10 cellular contexts compared by ENCODE assay signal in genomic region chr11:112157274-112157766, GRCh38. TPM values are rescaled to one million over a fixed set of nuclear protein-coding genes. Genes with fewer than 3 reads are reported as not detected.
A peak's percentile ranks its signal among the peaks of the same experiment; 100 is the strongest.
DNase-seq lines count a peak whose midpoint lies in the region; ATAC-seq and TF ChIP-seq lines count a peak whose summit lies in the region.
"Had no signal": no experiment of that assay in that cellular context is flagged by ENCODE, and none has a peak within 500 bp of the region (broad histone marks: within the 10 kb centered on the region; RNA-seq: fewer than 3 reads in every experiment).

No MANE protein-coding gene starts in this region.

- DNase-seq in activated CD4-positive, alpha-beta T cell treated with anti-CD3 and anti-CD28 coated beads, Interleukin-2, amount 10 ng/mL, durations not matched to agents 24 days and 14 days: no peak
- DNase-seq in activated CD4-positive, alpha-beta T cell treated with anti-CD3 and anti-CD28 coated beads, Interleukin-2, amount 50 U/mL, for 4 hours: no peak
- DNase-seq in SJCRH30 (peak; percentile 33 to 49), foreskin keratinocyte (peak; percentile 99 to 100)
- peak in 1 of 2 donors; percentile 18 for DNase-seq in stimulated activated naive CD8-positive, alpha-beta T cell treated with anti-CD3 and anti-CD28 coated beads, Interleukin-15, amount 100 ng/mL, for 72 hours
- DNase-seq: C1 segment of cervical spinal cord had no signal

- H3K36me3 Mint-ChIP-seq in activated CD4-positive, alpha-beta T cell treated with anti-CD3 and anti-CD28 coated beads, Interleukin-2, amount 10 ng/mL, durations not matched to agents 24 days and 14 days (ENCODE audit: low read depth): no peaks in the 10 kb centered on the region

- ATAC-seq in foreskin keratinocyte (peak; percentile 99), GM21529 (IDR thresholded peaks at IDR 0.05; ENCODE audit: unreplicated experiment) (no peak), HG03432 (IDR thresholded peaks at IDR 0.05; ENCODE audit: unreplicated experiment) (no peak), HG02970 (IDR thresholded peaks at IDR 0.05; ENCODE audit: low FRiP score, unreplicated experiment) (no peak)
- ATAC-seq in stimulated activated naive CD8-positive, alpha-beta T cell treated with anti-CD3 and anti-CD28 coated beads, Interleukin-15, amount 100 ng/mL, for 72 hours: peak; percentile 89

- H3K36me3 ChIP-seq in SJCRH30: no peaks in the 10 kb centered on the region

- H3K27ac Mint-ChIP-seq in activated CD4-positive, alpha-beta T cell treated with anti-CD3 and anti-CD28 coated beads, Interleukin-2, amount 10 ng/mL, durations not matched to agents 24 days and 14 days: peak overlapping the region; percentile 34
- no peak overlapping the region for H3K27ac Mint-ChIP-seq in stimulated activated naive CD8-positive, alpha-beta T cell treated with anti-CD3 and anti-CD28 coated beads, Interleukin-15, amount 100 ng/mL, for 72 hours

- H3K27me3 Mint-ChIP-seq in activated CD4-positive, alpha-beta T cell treated with anti-CD3 and anti-CD28 coated beads, Interleukin-2, amount 10 ng/mL, durations not matched to agents 24 days and 14 days: peaks cover 17% of the 10 kb centered on the region
- H3K27me3 Mint-ChIP-seq in stimulated activated naive CD8-positive, alpha-beta T cell treated with anti-CD3 and anti-CD28 coated beads, Interleukin-15, amount 100 ng/mL, for 72 hours: peaks cover 16% of the 10 kb centered on the region

- peaks cover 4% of the 10 kb centered on the region for H3K4me1 Mint-ChIP-seq in activated CD4-positive, alpha-beta T cell treated with anti-CD3 and anti-CD28 coated beads, Interleukin-2, amount 10 ng/mL, durations not matched to agents 24 days and 14 days
- peaks cover 6% of the 10 kb centered on the region for H3K4me1 Mint-ChIP-seq in stimulated activated naive CD8-positive, alpha-beta T cell treated with anti-CD3 and anti-CD28 coated beads, Interleukin-15, amount 100 ng/mL, for 72 hours

- H3K4me1 ChIP-seq in SJCRH30: peaks cover 4% of the 10 kb centered on the region; the same call in 1 of the 2 replicates
- H3K4me1 ChIP-seq in foreskin keratinocyte: peaks cover 28% of the 10 kb centered on the region

- H3K27ac ChIP-seq in SJCRH30: no peak overlapping the region
- H3K27ac ChIP-seq in foreskin keratinocyte: peak overlapping the region; percentile 74

- no peaks in the 10 kb centered on the region for H3K27me3 ChIP-seq in SJCRH30
- H3K27me3 ChIP-seq in foreskin keratinocyte: no peaks in the 10 kb centered on the region

- no peak for TF ChIP-seq CTCF in foreskin keratinocyte (conservative IDR thresholded peaks at IDR 0.05)

- no peaks in the 10 kb centered on the region for H3K9me3 Mint-ChIP-seq in activated CD4-positive, alpha-beta T cell treated with anti-CD3 and anti-CD28 coated beads, Interleukin-2, amount 10 ng/mL, durations not matched to agents 24 days and 14 days
- no peaks in the 10 kb centered on the region for H3K9me3 Mint-ChIP-seq in stimulated activated naive CD8-positive, alpha-beta T cell treated with anti-CD3 and anti-CD28 coated beads, Interleukin-15, amount 100 ng/mL, for 72 hours

- H3K9me3 ChIP-seq in SJCRH30 (replicated peaks): no peaks in the 10 kb centered on the region

- H3K4me3 Mint-ChIP-seq in activated CD4-positive, alpha-beta T cell treated with anti-CD3 and anti-CD28 coated beads, Interleukin-2, amount 10 ng/mL, durations not matched to agents 24 days and 14 days: no peak overlapping the region
- no peak overlapping the region for H3K4me3 Mint-ChIP-seq in stimulated activated naive CD8-positive, alpha-beta T cell treated with anti-CD3 and anti-CD28 coated beads, Interleukin-15, amount 100 ng/mL, for 72 hours

- H3K4me3 ChIP-seq in SJCRH30: no peak overlapping the region

- intact Hi-C loops in activated CD4-positive, alpha-beta T cell treated with anti-CD3 and anti-CD28 coated beads, Interleukin-2, amount 10 ng/mL, durations not matched to agents 24 days and 14 days (cut with micrococcal nuclease): no loop called here

RNA-seq across cellular contexts. Expression of gene IL18, which starts 6.6 kb away (rescaled TPM):
- total RNA-seq in activated CD4-positive, alpha-beta T cell treated with anti-CD3 and anti-CD28 coated beads, Interleukin-2, amount 10 ng/mL, durations not matched to agents 24 days and 14 days: 0.12 TPM in 1 of 2 replicates, not detected in the other
- 0.14 and 0.18 TPM in 2 replicates for total RNA-seq in SJCRH30 (2014; rRNA removed; shearing (Covaris generic))
- total RNA-seq in foreskin keratinocyte: 52.6 and 58.4 TPM in 2 replicates
- polyA plus RNA-seq in foreskin keratinocyte: 67.7 and 79.2 TPM in 2 replicates

RNA-seq across cellular contexts. Expression of gene TEX12, which starts 9.9 kb away (rescaled TPM):
- total RNA-seq in activated CD4-positive, alpha-beta T cell treated with anti-CD3 and anti-CD28 coated beads, Interleukin-2, amount 10 ng/mL, durations not matched to agents 24 days and 14 days: not detected in 2 replicates
- total RNA-seq in SJCRH30 (2014; rRNA removed; shearing (Covaris generic)): 0.28 TPM in 1 of 2 replicates, not detected in the other
- not detected in 2 replicates for total RNA-seq in foreskin keratinocyte
- not detected in 2 replicates for polyA plus RNA-seq in foreskin keratinocyte
- total RNA-seq: T-helper 1 cell treated with Interleukin-12 subunit alpha and Interleukin-12 subunit beta and Interleukin-4 antibody, amounts not matched to agents 30 ng/mL and 1 ng/mL, for 36 hours had no signal

RNA-seq across cellular contexts. Expression of gene BCO2, which starts 18.0 kb away (rescaled TPM):
- total RNA-seq in activated CD4-positive, alpha-beta T cell treated with anti-CD3 and anti-CD28 coated beads, Interleukin-2, amount 10 ng/mL, durations not matched to agents 24 days and 14 days: 0.83 and 1.1 TPM in 2 replicates
- 0.10 and 0.51 TPM in 2 replicates for total RNA-seq in SJCRH30 (2014; rRNA removed; shearing (Covaris generic))
- 0.17 and 0.18 TPM in 2 replicates for total RNA-seq in foreskin keratinocyte
- 0.04 and 0.24 TPM in 2 replicates for polyA plus RNA-seq in foreskin keratinocyte

Comparison
In these comparisons a context has a peak if more than half of its experiments do, and no peak if none do; other contexts are left out.
1. DNase-seq: peak in SJCRH30 (2 of 2) and foreskin keratinocyte (2 of 2); none in activated CD4-positive, alpha-beta T cell treated with anti-CD3 and anti-CD28 coated beads, Interleukin-2, amount 10 ng/mL, durations not matched to agents 24 days and 14 days (single experiment) and activated CD4-positive, alpha-beta T cell treated with anti-CD3 and anti-CD28 coated beads, Interleukin-2, amount 50 U/mL, for 4 hours (0 of 2).
2. ATAC-seq: peak in foreskin keratinocyte (single experiment) and stimulated activated naive CD8-positive, alpha-beta T cell treated with anti-CD3 and anti-CD28 coated beads, Interleukin-15, amount 100 ng/mL, for 72 hours (single experiment); none in GM21529 (single experiment), HG03432 (single experiment) and HG02970 (single experiment).
3. RNA of gene IL18, which starts 6.6 kb away (total RNA-seq): 52.6 to 58.4 TPM in foreskin keratinocyte; 0.14 to 0.18 TPM in SJCRH30 and 0.12 TPM in activated CD4-positive, alpha-beta T cell treated with anti-CD3 and anti-CD28 coated beads, Interleukin-2, amount 10 ng/mL, durations not matched to agents 24 days and 14 days; every median in the first group is over 10 times any median in the second.